ENCODE assay signal across 2 cellular contexts in the genomic region with DNA sequence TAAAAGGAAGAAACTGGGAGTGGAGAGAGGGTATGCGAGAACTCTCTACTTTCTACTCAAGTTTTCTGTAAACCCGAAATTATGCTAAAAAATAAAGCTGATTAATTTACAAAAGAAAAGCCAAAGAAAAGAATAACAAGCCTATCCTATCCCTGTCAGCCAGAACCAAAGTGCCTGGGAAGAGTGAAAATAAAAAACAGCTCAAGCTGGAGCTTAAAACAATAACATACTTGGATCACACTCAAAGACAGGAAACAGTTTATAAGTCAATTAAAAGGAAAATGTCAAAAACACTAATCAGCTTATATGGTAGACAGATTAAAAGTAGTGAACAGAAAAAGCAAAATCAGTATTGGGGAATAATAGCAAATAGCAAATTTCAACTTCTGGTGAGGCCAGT.
TF ChIP-seq lines count a peak whose summit lies in the region.

No MANE protein-coding gene starts in this region.

TF ChIP-seq in GM23338, 12 proteins besides CTCF, POLR2A, EP300 and RAD21 (continued from another document):
- TF ChIP-seq, protein P1, sequence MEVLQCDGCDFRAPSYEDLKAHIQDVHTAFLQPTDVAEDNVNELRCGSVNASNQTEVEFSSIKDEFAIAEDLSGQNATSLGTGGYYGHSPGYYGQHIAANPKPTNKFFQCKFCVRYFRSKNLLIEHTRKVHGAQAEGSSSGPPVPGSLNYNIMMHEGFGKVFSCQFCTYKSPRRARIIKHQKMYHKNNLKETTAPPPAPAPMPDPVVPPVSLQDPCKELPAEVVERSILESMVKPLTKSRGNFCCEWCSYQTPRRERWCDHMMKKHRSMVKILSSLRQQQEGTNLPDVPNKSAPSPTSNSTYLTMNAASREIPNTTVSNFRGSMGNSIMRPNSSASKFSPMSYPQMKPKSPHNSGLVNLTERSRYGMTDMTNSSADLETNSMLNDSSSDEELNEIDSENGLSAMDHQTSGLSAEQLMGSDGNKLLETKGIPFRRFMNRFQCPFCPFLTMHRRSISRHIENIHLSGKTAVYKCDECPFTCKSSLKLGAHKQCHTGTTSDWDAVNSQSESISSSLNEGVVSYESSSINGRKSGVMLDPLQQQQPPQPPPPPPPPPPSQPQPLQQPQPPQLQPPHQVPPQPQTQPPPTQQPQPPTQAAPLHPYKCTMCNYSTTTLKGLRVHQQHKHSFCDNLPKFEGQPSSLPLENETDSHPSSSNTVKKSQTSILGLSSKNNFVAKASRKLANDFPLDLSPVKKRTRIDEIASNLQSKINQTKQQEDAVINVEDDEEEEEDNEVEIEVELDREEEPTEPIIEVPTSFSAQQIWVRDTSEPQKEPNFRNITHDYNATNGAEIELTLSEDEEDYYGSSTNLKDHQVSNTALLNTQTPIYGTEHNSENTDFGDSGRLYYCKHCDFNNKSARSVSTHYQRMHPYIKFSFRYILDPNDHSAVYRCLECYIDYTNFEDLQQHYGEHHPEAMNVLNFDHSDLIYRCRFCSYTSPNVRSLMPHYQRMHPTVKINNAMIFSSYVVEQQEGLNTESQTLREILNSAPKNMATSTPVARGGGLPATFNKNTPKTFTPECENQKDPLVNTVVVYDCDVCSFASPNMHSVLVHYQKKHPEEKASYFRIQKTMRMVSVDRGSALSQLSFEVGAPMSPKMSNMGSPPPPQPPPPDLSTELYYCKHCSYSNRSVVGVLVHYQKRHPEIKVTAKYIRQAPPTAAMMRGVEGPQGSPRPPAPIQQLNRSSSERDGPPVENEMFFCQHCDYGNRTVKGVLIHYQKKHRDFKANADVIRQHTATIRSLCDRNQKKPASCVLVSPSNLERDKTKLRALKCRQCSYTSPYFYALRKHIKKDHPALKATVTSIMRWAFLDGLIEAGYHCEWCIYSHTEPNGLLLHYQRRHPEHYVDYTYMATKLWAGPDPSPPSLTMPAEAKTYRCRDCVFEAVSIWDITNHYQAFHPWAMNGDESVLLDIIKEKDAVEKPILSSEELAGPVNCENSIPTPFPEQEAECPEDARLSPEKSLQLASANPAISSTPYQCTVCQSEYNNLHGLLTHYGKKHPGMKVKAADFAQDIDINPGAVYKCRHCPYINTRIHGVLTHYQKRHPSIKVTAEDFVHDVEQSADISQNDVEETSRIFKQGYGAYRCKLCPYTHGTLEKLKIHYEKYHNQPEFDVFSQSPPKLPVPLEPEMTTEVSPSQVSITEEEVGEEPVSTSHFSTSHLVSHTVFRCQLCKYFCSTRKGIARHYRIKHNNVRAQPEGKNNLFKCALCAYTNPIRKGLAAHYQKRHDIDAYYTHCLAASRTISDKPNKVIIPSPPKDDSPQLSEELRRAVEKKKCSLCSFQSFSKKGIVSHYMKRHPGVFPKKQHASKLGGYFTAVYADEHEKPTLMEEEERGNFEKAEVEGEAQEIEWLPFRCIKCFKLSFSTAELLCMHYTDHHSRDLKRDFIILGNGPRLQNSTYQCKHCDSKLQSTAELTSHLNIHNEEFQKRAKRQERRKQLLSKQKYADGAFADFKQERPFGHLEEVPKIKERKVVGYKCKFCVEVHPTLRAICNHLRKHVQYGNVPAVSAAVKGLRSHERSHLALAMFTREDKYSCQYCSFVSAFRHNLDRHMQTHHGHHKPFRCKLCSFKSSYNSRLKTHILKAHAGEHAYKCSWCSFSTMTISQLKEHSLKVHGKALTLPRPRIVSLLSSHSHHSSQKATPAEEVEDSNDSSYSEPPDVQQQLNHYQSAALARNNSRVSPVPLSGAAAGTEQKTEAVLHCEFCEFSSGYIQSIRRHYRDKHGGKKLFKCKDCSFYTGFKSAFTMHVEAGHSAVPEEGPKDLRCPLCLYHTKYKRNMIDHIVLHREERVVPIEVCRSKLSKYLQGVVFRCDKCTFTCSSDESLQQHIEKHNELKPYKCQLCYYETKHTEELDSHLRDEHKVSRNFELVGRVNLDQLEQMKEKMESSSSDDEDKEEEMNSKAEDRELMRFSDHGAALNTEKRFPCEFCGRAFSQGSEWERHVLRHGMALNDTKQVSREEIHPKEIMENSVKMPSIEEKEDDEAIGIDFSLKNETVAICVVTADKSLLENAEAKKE (CRISPR knock-in tag; IDR thresholded peaks at IDR 0.05) = no peak
- TF ChIP-seq NANOG (IDR thresholded peaks at IDR 0.05; ENCODE audit: borderline replicate concordance) (no peak), ZNF114 (CRISPR knock-in tag; IDR thresholded peaks at IDR 0.05) (no peak), JUNB (IDR thresholded peaks at IDR 0.05; ENCODE audit: unreplicated experiment) (no peak), CREB1 (CRISPR knock-in tag; IDR thresholded peaks at IDR 0.05; ENCODE audit: low read depth) (no peak), POLR2AphosphoS5 (IDR thresholded peaks at IDR 0.05; ENCODE audit: low read depth) (no peak)
- TF ChIP-seq, protein P2, sequence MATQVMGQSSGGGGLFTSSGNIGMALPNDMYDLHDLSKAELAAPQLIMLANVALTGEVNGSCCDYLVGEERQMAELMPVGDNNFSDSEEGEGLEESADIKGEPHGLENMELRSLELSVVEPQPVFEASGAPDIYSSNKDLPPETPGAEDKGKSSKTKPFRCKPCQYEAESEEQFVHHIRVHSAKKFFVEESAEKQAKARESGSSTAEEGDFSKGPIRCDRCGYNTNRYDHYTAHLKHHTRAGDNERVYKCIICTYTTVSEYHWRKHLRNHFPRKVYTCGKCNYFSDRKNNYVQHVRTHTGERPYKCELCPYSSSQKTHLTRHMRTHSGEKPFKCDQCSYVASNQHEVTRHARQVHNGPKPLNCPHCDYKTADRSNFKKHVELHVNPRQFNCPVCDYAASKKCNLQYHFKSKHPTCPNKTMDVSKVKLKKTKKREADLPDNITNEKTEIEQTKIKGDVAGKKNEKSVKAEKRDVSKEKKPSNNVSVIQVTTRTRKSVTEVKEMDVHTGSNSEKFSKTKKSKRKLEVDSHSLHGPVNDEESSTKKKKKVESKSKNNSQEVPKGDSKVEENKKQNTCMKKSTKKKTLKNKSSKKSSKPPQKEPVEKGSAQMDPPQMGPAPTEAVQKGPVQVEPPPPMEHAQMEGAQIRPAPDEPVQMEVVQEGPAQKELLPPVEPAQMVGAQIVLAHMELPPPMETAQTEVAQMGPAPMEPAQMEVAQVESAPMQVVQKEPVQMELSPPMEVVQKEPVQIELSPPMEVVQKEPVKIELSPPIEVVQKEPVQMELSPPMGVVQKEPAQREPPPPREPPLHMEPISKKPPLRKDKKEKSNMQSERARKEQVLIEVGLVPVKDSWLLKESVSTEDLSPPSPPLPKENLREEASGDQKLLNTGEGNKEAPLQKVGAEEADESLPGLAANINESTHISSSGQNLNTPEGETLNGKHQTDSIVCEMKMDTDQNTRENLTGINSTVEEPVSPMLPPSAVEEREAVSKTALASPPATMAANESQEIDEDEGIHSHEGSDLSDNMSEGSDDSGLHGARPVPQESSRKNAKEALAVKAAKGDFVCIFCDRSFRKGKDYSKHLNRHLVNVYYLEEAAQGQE (IDR thresholded peaks at IDR 0.05; ENCODE audit: unreplicated experiment) = no peak

TF ChIP-seq in WTC11, 78 proteins besides CTCF, POLR2A, EP300 and RAD21 (continued from another document):
- TF ChIP-seq, protein P3, sequence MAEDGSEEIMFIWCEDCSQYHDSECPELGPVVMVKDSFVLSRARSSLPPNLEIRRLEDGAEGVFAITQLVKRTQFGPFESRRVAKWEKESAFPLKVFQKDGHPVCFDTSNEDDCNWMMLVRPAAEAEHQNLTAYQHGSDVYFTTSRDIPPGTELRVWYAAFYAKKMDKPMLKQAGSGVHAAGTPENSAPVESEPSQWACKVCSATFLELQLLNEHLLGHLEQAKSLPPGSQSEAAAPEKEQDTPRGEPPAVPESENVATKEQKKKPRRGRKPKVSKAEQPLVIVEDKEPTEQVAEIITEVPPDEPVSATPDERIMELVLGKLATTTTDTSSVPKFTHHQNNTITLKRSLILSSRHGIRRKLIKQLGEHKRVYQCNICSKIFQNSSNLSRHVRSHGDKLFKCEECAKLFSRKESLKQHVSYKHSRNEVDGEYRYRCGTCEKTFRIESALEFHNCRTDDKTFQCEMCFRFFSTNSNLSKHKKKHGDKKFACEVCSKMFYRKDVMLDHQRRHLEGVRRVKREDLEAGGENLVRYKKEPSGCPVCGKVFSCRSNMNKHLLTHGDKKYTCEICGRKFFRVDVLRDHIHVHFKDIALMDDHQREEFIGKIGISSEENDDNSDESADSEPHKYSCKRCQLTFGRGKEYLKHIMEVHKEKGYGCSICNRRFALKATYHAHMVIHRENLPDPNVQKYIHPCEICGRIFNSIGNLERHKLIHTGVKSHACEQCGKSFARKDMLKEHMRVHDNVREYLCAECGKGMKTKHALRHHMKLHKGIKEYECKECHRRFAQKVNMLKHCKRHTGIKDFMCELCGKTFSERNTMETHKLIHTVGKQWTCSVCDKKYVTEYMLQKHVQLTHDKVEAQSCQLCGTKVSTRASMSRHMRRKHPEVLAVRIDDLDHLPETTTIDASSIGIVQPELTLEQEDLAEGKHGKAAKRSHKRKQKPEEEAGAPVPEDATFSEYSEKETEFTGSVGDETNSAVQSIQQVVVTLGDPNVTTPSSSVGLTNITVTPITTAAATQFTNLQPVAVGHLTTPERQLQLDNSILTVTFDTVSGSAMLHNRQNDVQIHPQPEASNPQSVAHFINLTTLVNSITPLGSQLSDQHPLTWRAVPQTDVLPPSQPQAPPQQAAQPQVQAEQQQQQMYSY (CRISPR knock-in tag; IDR thresholded peaks at IDR 0.05) = no peak
- TF ChIP-seq, protein P4, sequence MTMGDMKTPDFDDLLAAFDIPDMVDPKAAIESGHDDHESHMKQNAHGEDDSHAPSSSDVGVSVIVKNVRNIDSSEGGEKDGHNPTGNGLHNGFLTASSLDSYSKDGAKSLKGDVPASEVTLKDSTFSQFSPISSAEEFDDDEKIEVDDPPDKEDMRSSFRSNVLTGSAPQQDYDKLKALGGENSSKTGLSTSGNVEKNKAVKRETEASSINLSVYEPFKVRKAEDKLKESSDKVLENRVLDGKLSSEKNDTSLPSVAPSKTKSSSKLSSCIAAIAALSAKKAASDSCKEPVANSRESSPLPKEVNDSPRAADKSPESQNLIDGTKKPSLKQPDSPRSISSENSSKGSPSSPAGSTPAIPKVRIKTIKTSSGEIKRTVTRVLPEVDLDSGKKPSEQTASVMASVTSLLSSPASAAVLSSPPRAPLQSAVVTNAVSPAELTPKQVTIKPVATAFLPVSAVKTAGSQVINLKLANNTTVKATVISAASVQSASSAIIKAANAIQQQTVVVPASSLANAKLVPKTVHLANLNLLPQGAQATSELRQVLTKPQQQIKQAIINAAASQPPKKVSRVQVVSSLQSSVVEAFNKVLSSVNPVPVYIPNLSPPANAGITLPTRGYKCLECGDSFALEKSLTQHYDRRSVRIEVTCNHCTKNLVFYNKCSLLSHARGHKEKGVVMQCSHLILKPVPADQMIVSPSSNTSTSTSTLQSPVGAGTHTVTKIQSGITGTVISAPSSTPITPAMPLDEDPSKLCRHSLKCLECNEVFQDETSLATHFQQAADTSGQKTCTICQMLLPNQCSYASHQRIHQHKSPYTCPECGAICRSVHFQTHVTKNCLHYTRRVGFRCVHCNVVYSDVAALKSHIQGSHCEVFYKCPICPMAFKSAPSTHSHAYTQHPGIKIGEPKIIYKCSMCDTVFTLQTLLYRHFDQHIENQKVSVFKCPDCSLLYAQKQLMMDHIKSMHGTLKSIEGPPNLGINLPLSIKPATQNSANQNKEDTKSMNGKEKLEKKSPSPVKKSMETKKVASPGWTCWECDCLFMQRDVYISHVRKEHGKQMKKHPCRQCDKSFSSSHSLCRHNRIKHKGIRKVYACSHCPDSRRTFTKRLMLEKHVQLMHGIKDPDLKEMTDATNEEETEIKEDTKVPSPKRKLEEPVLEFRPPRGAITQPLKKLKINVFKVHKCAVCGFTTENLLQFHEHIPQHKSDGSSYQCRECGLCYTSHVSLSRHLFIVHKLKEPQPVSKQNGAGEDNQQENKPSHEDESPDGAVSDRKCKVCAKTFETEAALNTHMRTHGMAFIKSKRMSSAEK (CRISPR knock-in tag; IDR thresholded peaks at IDR 0.05; ENCODE audit: borderline replicate concordance) = no peak
- no peak for TF ChIP-seq ZNF219 (CRISPR knock-in tag; IDR thresholded peaks at IDR 0.05; ENCODE audit: borderline replicate concordance)
